8 cellular contexts compared by ENCODE assay signal in genomic region chr14:75831455-75831854, GRCh38.
A peak's percentile ranks its signal among the peaks of the same experiment; 100 is the strongest.
DNase-seq lines count a peak whose midpoint lies in the region; ATAC-seq, FAIRE-seq and TF ChIP-seq lines count a peak whose summit lies in the region.

No MANE protein-coding gene starts in this region.

- H3K4me3 ChIP-seq in right lobe of liver (no peak overlapping the region), upper lobe of right lung (peak overlapping the region; percentile 9)

- H3K9me3 ChIP-seq in right lobe of liver (no peaks in the 10 kb centered on the region), upper lobe of right lung (no peaks in the 10 kb centered on the region)

- 55% methylated on average over 3 of the region's 5 CpGs for WGBS in right lobe of liver (ENCODE audit: insufficient coverage, low coverage, low lambda C conversion rate, missing lambda C conversion rate)

- peak; percentile 61 to 87 (median 72) for ATAC-seq in right lobe of liver
- ATAC-seq in upper lobe of right lung, result peak; percentile 94
- ATAC-seq in HG03565 (IDR thresholded peaks at IDR 0.05; ENCODE audit: unreplicated experiment), result no peak
- ATAC-seq in GM21390 (IDR thresholded peaks at IDR 0.05; ENCODE audit: unreplicated experiment), result no peak

- H3K36me3 ChIP-seq in right lobe of liver (no peaks in the 10 kb centered on the region), upper lobe of right lung (no peaks in the 10 kb centered on the region)

- FAIRE-seq in frontal cortex (lab: Jason Lieb, UNC), result no peak

- H3K36me3 Mint-ChIP-seq in activated naive CD8-positive, alpha-beta T cell treated with anti-CD3 and anti-CD28 coated beads for 36 hours, result peaks cover 9% of the 10 kb centered on the region

- H3K4me3 Mint-ChIP-seq in activated naive CD8-positive, alpha-beta T cell treated with anti-CD3 and anti-CD28 coated beads for 36 hours, result no peak overlapping the region

- H3K27ac Mint-ChIP-seq in activated naive CD8-positive, alpha-beta T cell treated with anti-CD3 and anti-CD28 coated beads for 36 hours, result no peak overlapping the region

- peak; percentile 31 for DNase-seq in GM04503 (ENCODE audit: low read depth)
- peak; percentile 22 for DNase-seq in NOMO-1 treated with dmso at 0.1 percent for 144 hours (lab: John Stamatoyannopoulos, UW; ENCODE audit: unreplicated experiment)
- DNase-seq in activated naive CD8-positive, alpha-beta T cell treated with anti-CD3 and anti-CD28 coated beads for 36 hours, result peak; percentile 15
- peak in 1 of 3 donors; percentile 40 for DNase-seq in right lobe of liver
- peak; percentile 86 for DNase-seq in upper lobe of right lung
- no peak for DNase-seq in frontal cortex (ENCODE audit: low spot score in 2 of 2)

- no peaks in the 10 kb centered on the region for H3K9me3 Mint-ChIP-seq in activated naive CD8-positive, alpha-beta T cell treated with anti-CD3 and anti-CD28 coated beads for 36 hours

- intact Hi-C loops in right lobe of liver (cut with DNase I), result no loop called here
- intact Hi-C loops in upper lobe of right lung (cut with DNase I), result no loop called here

- no peak for TF ChIP-seq POLR2A in right lobe of liver (IDR thresholded peaks at IDR 0.05)

- no peak overlapping the region for H3K27ac ChIP-seq in right lobe of liver
- peak overlapping the region; percentile 65 for H3K27ac ChIP-seq in upper lobe of right lung

- H3K4me1 ChIP-seq in right lobe of liver (peaks cover 0 to 8% (median 3%) of the 10 kb centered on the region in 4 donors), upper lobe of right lung (peaks cover 12% of the 10 kb centered on the region)

- H3K4me1 Mint-ChIP-seq in activated naive CD8-positive, alpha-beta T cell treated with anti-CD3 and anti-CD28 coated beads for 36 hours, result peaks cover 7% of the 10 kb centered on the region

- H3K27me3 ChIP-seq in right lobe of liver (no peaks in the 10 kb centered on the region), upper lobe of right lung (no peaks in the 10 kb centered on the region)

- H3K27me3 Mint-ChIP-seq in activated naive CD8-positive, alpha-beta T cell treated with anti-CD3 and anti-CD28 coated beads for 36 hours, result no peaks in the 10 kb centered on the region

- no peak for TF ChIP-seq CTCF in right lobe of liver (IDR thresholded peaks at IDR 0.05)
- no peak for TF ChIP-seq CTCF in upper lobe of right lung (IDR thresholded peaks at IDR 0.05)

Comparison
In these comparisons a context has a peak if more than half of its experiments do, and no peak if none do; other contexts are left out.
1. DNase-seq: peak in GM04503 (single experiment), NOMO-1 treated with dmso at 0.1 percent for 144 hours (single experiment), activated naive CD8-positive, alpha-beta T cell treated with anti-CD3 and anti-CD28 coated beads for 36 hours (single experiment) and upper lobe of right lung (single experiment); none in frontal cortex (0 of 2).
2. ATAC-seq: peak in right lobe of liver (4 of 4) and upper lobe of right lung (single experiment); none in HG03565 (single experiment) and GM21390 (single experiment).